ENCODE assay signal across 18 cellular contexts in genomic region chr18:40841473-40841872, GRCh38.
DNase-seq lines count a peak whose midpoint lies in the region; ATAC-seq, FAIRE-seq and TF ChIP-seq lines count a peak whose summit lies in the region.
"Had no signal": no experiment of that assay in that cellular context is flagged by ENCODE, and none has a peak within 500 bp of the region (broad histone marks: within the 10 kb centered on the region; RNA-seq: fewer than 3 reads in every experiment).

No MANE protein-coding gene starts in this region.

- FAIRE-seq in D721Med (lab: Jason Lieb, UNC), result peak; percentile 61
- FAIRE-seq: K562 had no signal

- H3K36me3 Mint-ChIP-seq in activated CD4-positive, alpha-beta T cell treated with anti-CD3 and anti-CD28 coated beads for 36 hours (ENCODE audit: low read depth), result no peaks in the 10 kb centered on the region

- H3K4me3 Mint-ChIP-seq in activated CD4-positive, alpha-beta T cell treated with anti-CD3 and anti-CD28 coated beads for 36 hours, result no peak overlapping the region
- H3K4me3 Mint-ChIP-seq: activated CD4-positive, alpha-beta T cell treated with anti-CD3 and anti-CD28 coated beads, Interleukin-2, amount 10 ng/mL, durations not matched to agents 24 days and 14 days; dendritic cell treated with granulocyte-macrophage colony-stimulating factor and Interleukin-4, amounts not matched to agents 40 ng/mL and 50 ng/mL, for 4 days had no signal

- no peak for ATAC-seq in activated CD4-positive, alpha-beta T cell treated with anti-CD3 and anti-CD28 coated beads for 36 hours
- ATAC-seq in HG02884 (IDR thresholded peaks at IDR 0.05; ENCODE audit: unreplicated experiment) (no peak), mucosa of descending colon (no peak), GM18505 (IDR thresholded peaks at IDR 0.05; ENCODE audit: unreplicated experiment) (no peak)
- ATAC-seq: K562, left lung, right lobe of liver had no signal

- intact Hi-C loops in activated CD4-positive, alpha-beta T cell treated with anti-CD3 and anti-CD28 coated beads for 36 hours (cut with DNase I, micrococcal nuclease), result no loop called here
- intact Hi-C loops in mucosa of descending colon (cut with DNase I, micrococcal nuclease), result no loop called here

- H3K9me3 ChIP-seq in mucosa of descending colon, result no peaks in the 10 kb centered on the region
- H3K9me3 ChIP-seq: ascending aorta, esophagus muscularis mucosa, right lobe of liver had no signal

- H3K27ac Mint-ChIP-seq in activated CD4-positive, alpha-beta T cell treated with anti-CD3 and anti-CD28 coated beads for 36 hours, result no peak overlapping the region
- H3K27ac Mint-ChIP-seq: activated CD4-positive, alpha-beta T cell treated with anti-CD3 and anti-CD28 coated beads, Interleukin-2, amount 10 ng/mL, durations not matched to agents 24 days and 14 days; dendritic cell treated with granulocyte-macrophage colony-stimulating factor and Interleukin-4, amounts not matched to agents 40 ng/mL and 50 ng/mL, for 4 days had no signal

- no peak for TF ChIP-seq POLR2A in GM18505 (IDR thresholded peaks at IDR 0.05; ENCODE audit: borderline replicate concordance, extremely low read depth, insufficient read depth, insufficient read length)

- H3K27me3 Mint-ChIP-seq in activated CD4-positive, alpha-beta T cell treated with anti-CD3 and anti-CD28 coated beads for 36 hours, result no peaks in the 10 kb centered on the region
- H3K27me3 Mint-ChIP-seq: activated CD4-positive, alpha-beta T cell treated with anti-CD3 and anti-CD28 coated beads, Interleukin-2, amount 10 ng/mL, durations not matched to agents 24 days and 14 days; dendritic cell treated with granulocyte-macrophage colony-stimulating factor and Interleukin-4, amounts not matched to agents 40 ng/mL and 50 ng/mL, for 4 days had no signal

- no peak for DNase-seq in D721Med (ENCODE audit: insufficient read length, low spot score)
- DNase-seq in NCI-H226, result peak; percentile 27
- peak; percentile 81 for DNase-seq in choroid plexus epithelial cell (ENCODE audit: low read depth)
- peak; percentile 39 for DNase-seq in kidney glomerular epithelial cell (lab: John Stamatoyannopoulos, UW)
- no peak for DNase-seq in activated CD4-positive, alpha-beta T cell treated with anti-CD3 and anti-CD28 coated beads for 36 hours
- DNase-seq in mucosa of descending colon, result no peak
- DNase-seq: activated CD4-positive, alpha-beta T cell treated with anti-CD3 and anti-CD28 coated beads, Interleukin-2, amount 10 ng/mL, durations not matched to agents 24 days and 14 days; left lung; NCI-H1092 treated with DMSO at 0.1 percent for 48 hours; nucleus accumbens; right lobe of liver; stimulated activated CD4-positive, alpha-beta T cell treated with anti-CD3 and anti-CD28 coated beads, Interleukin-2, amount 100 ng/mL, for 24 hours had no signal

- POLR2A ChIA-PET in activated CD4-positive, alpha-beta T cell treated with anti-CD3 and anti-CD28 coated beads for 36 hours (lab: Charles Lee), result no interaction called here

- no peaks in the 10 kb centered on the region for H3K36me3 ChIP-seq in mucosa of descending colon (ENCODE audit: low read depth)
- H3K36me3 ChIP-seq: ascending aorta, esophagus muscularis mucosa, left lung, right lobe of liver had no signal

- H3K4me1 Mint-ChIP-seq in activated CD4-positive, alpha-beta T cell treated with anti-CD3 and anti-CD28 coated beads for 36 hours, result no peaks in the 10 kb centered on the region
- H3K4me1 Mint-ChIP-seq: activated CD4-positive, alpha-beta T cell treated with anti-CD3 and anti-CD28 coated beads, Interleukin-2, amount 10 ng/mL, durations not matched to agents 24 days and 14 days had no signal

- CTCF ChIA-PET in activated CD4-positive, alpha-beta T cell treated with anti-CD3 and anti-CD28 coated beads for 36 hours (lab: Charles Lee), result no interaction called here

- TF ChIP-seq CTCF in D721Med (IDR thresholded peaks at IDR 0.05; ENCODE audit: insufficient read depth, missing control alignments) (no peak), choroid plexus epithelial cell (conservative IDR thresholded peaks at IDR 0.05; ENCODE audit: low read depth, low read length) (no peak), mucosa of descending colon (IDR thresholded peaks at IDR 0.05) (no peak)

- no peaks in the 10 kb centered on the region for H3K4me1 ChIP-seq in mucosa of descending colon (ENCODE audit: low read depth)
- H3K4me1 ChIP-seq: ascending aorta, left lung, right lobe of liver had no signal

- H3K9me3 Mint-ChIP-seq in activated CD4-positive, alpha-beta T cell treated with anti-CD3 and anti-CD28 coated beads for 36 hours (ENCODE audit: low read depth), result peaks cover 19% of the 10 kb centered on the region
- H3K9me3 Mint-ChIP-seq: activated CD4-positive, alpha-beta T cell treated with anti-CD3 and anti-CD28 coated beads, Interleukin-2, amount 10 ng/mL, durations not matched to agents 24 days and 14 days had no signal

- no peak overlapping the region for H3K4me3 ChIP-seq in choroid plexus epithelial cell (ENCODE audit: low read depth, low read length)
- H3K4me3 ChIP-seq in mucosa of descending colon, result no peak overlapping the region
- H3K4me3 ChIP-seq: ascending aorta, esophagus muscularis mucosa, K562, left lung, right lobe of liver had no signal

Comparison
In these comparisons a context has a peak if more than half of its experiments do, and no peak if none do; other contexts are left out.
1. DNase-seq: peak in NCI-H226 (single experiment), choroid plexus epithelial cell (single experiment) and kidney glomerular epithelial cell (single experiment); none in D721Med (single experiment), activated CD4-positive, alpha-beta T cell treated with anti-CD3 and anti-CD28 coated beads for 36 hours (single experiment) and mucosa of descending colon (0 of 3).